ENCODE assay signal across 17 cellular contexts in genomic region chr13:91719033-91719432, GRCh38.
DNase-seq lines count a peak whose midpoint lies in the region; ATAC-seq and TF ChIP-seq lines count a peak whose summit lies in the region.
"Had no signal": no experiment of that assay in that cellular context is flagged by ENCODE, and none has a peak within 500 bp of the region (broad histone marks: within the 10 kb centered on the region; RNA-seq: fewer than 3 reads in every experiment).

No MANE protein-coding gene starts in this region.

- H3K27me3 ChIP-seq in adrenal gland: no peaks in the 10 kb centered on the region

- no peak for TF ChIP-seq CTCF in adrenal gland (IDR thresholded peaks at IDR 0.05)

- ATAC-seq in GM19351 (IDR thresholded peaks at IDR 0.05; ENCODE audit: unreplicated experiment): no peak
- ATAC-seq: activated T-helper 17 cell treated with anti-CD3 and anti-CD28 coated beads, Interleukin-2, amount 50 U/mL, for 72 hours; natural killer cell; stimulated activated effector memory CD8-positive, alpha-beta T cell treated with anti-CD3 and anti-CD28 coated beads, Interleukin-12 subunit alpha, Interleukin-12 subunit beta, amount 100 ng/mL, for 72 hours had no signal

- no peak overlapping the region for H3K27ac ChIP-seq in adrenal gland
- H3K27ac ChIP-seq: left ventricle myocardium inferior had no signal

- H3K4me3 ChIP-seq in adrenal gland: no peak overlapping the region
- H3K4me3 ChIP-seq: left ventricle myocardium inferior had no signal

- DNase-seq in COLO829 (ENCODE audit: low spot score) (peak; percentile 26), HT1080 (ENCODE audit: low read depth) (peak; percentile 82), adrenal gland (peak; percentile 36 to 83 (median 57)), iPS-NIHi7 (ENCODE audit: extremely low spot score) (peak; percentile 23), 8988T (no peak), NCI-H510A (lab: John Stamatoyannopoulos, UW) (no peak)
- no peak for DNase-seq in activated CD8-positive, alpha-beta memory T cell treated with anti-CD3 and anti-CD28 coated beads for 24 hours
- DNase-seq: activated CD4-positive, alpha-beta T cell treated with anti-CD3 and anti-CD28 coated beads, Interleukin-2, amount 50 U/mL, for 48 hours; DND-41; endodermal cell; left ventricle myocardium inferior; natural killer cell; retina; stimulated activated CD4-positive, alpha-beta T cell treated with anti-CD3 and anti-CD28 coated beads, Interleukin-4, amount 100 ng/mL, for 24 hours had no signal

- intact Hi-C loops in adrenal gland (cut with DNase I): no loop called here

- peaks cover 0 to 4% of the 10 kb centered on the region in 2 donors for H3K4me1 ChIP-seq in adrenal gland (replicated peaks in 1 of 2)
- H3K4me1 ChIP-seq: left ventricle myocardium inferior had no signal

- H3K36me3 ChIP-seq in adrenal gland (replicated peaks in 1 of 2): no peaks in the 10 kb centered on the region
- H3K36me3 ChIP-seq: left ventricle myocardium inferior had no signal

- TF ChIP-seq POLR2A in adrenal gland (IDR thresholded peaks at IDR 0.05): no peak

- H3K9me3 ChIP-seq in adrenal gland (replicated peaks in 1 of 3): no peaks in the 10 kb centered on the region
- H3K9me3 ChIP-seq: left ventricle myocardium inferior had no signal

- WGBS in adrenal gland, 4 donors: 5 to 14% (median 9%) methylated on average over 3 of the region's 3 CpGs

Comparison
In these comparisons a context has a peak if more than half of its experiments do, and no peak if none do; other contexts are left out.
1. DNase-seq: peak in COLO829 (single experiment), HT1080 (single experiment), adrenal gland (7 of 7) and iPS-NIHi7 (single experiment); none in 8988T (single experiment), activated CD8-positive, alpha-beta memory T cell treated with anti-CD3 and anti-CD28 coated beads for 24 hours (single experiment) and NCI-H510A (single experiment).